1 cellular context compared by ENCODE assay signal in the genomic region with DNA sequence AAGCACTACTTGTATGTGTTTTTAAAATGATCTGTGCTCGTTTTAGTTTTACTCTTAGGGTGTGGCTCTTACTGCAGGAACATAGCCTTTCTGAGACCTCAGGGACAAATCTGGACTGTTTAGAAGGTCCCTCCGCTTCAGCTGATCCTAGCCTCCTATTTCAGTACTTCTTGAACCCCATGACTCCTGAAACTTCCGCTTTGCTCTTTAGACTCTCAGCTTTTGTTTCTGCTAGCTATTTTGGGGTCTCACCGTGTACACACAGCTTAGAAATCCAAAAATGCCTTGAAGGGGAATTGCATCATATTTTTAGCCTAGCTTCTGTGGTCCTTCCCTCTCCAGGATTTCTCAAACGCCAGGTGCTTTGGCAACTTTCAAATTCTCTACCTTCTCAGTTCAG.
TF ChIP-seq lines count a peak whose summit lies in the region.

No MANE protein-coding gene starts in this region.

TF ChIP-seq in SK-N-SH treated with all-trans-retinoic acid at 6 μM for 48 hours, 23 proteins besides CTCF, POLR2A, EP300 and RAD21 (continued from another document):
- TF ChIP-seq, protein P1, sequence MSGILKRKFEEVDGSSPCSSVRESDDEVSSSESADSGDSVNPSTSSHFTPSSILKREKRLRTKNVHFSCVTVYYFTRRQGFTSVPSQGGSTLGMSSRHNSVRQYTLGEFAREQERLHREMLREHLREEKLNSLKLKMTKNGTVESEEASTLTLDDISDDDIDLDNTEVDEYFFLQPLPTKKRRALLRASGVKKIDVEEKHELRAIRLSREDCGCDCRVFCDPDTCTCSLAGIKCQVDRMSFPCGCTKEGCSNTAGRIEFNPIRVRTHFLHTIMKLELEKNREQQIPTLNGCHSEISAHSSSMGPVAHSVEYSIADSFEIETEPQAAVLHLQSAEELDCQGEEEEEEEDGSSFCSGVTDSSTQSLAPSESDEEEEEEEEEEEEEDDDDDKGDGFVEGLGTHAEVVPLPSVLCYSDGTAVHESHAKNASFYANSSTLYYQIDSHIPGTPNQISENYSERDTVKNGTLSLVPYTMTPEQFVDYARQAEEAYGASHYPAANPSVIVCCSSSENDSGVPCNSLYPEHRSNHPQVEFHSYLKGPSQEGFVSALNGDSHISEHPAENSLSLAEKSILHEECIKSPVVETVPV (CRISPR knock-in tag; IDR thresholded peaks at IDR 0.05), result no peak
- no peak for TF ChIP-seq BACH2 (CRISPR knock-in tag; IDR thresholded peaks at IDR 0.05; ENCODE audit: borderline replicate concordance)
- TF ChIP-seq TOX (CRISPR knock-in tag; IDR thresholded peaks at IDR 0.05; ENCODE audit: borderline replicate concordance), result no peak
- TF ChIP-seq, protein P2, sequence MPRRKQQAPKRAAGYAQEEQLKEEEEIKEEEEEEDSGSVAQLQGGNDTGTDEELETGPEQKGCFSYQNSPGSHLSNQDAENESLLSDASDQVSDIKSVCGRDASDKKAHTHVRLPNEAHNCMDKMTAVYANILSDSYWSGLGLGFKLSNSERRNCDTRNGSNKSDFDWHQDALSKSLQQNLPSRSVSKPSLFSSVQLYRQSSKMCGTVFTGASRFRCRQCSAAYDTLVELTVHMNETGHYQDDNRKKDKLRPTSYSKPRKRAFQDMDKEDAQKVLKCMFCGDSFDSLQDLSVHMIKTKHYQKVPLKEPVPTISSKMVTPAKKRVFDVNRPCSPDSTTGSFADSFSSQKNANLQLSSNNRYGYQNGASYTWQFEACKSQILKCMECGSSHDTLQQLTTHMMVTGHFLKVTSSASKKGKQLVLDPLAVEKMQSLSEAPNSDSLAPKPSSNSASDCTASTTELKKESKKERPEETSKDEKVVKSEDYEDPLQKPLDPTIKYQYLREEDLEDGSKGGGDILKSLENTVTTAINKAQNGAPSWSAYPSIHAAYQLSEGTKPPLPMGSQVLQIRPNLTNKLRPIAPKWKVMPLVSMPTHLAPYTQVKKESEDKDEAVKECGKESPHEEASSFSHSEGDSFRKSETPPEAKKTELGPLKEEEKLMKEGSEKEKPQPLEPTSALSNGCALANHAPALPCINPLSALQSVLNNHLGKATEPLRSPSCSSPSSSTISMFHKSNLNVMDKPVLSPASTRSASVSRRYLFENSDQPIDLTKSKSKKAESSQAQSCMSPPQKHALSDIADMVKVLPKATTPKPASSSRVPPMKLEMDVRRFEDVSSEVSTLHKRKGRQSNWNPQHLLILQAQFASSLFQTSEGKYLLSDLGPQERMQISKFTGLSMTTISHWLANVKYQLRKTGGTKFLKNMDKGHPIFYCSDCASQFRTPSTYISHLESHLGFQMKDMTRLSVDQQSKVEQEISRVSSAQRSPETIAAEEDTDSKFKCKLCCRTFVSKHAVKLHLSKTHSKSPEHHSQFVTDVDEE (CRISPR knock-in tag; IDR thresholded peaks at IDR 0.05), result no peak
- no peak for TF ChIP-seq CSDC2 (CRISPR knock-in tag; IDR thresholded peaks at IDR 0.05)
